31 cellular contexts compared by ENCODE assay signal in genomic region chr4:176889776-176890175, GRCh38.
"Had no signal": no experiment of that assay in that cellular context is flagged by ENCODE, and none has a peak within 500 bp of the region (broad histone marks: within the 10 kb centered on the region; RNA-seq: fewer than 3 reads in every experiment).

No MANE protein-coding gene starts in this region.

- H3K4me3 ChIP-seq: neural progenitor cell, ovary, psoas muscle, right lobe of liver, sigmoid colon, spleen, suprapubic skin, testis, tibial artery, transverse colon, upper lobe of right lung, uterus had no signal

- H3K27ac Mint-ChIP-seq: natural killer cell; nephron; neural progenitor cell; progenitor cell of endocrine pancreas; stimulated activated memory B cell treated with anti-CD40 and anti-IgM and Interleukin-4, amounts not matched to agents 10 μg/mL and 1 μg/mL and 100 μg/mL, for 72 hours; stimulated activated naive CD8-positive, alpha-beta T cell treated with anti-CD3 and anti-CD28 coated beads, Interleukin-15, amount 100 ng/mL, for 72 hours; type B pancreatic cell had no signal

- ATAC-seq: natural killer cell; psoas muscle; right cardiac atrium; right lobe of liver; stimulated activated memory B cell treated with anti-CD40 and anti-IgM and Interleukin-4, amounts not matched to agents 10 μg/mL and 1 μg/mL and 100 μg/mL, for 72 hours; stimulated activated naive CD8-positive, alpha-beta T cell treated with anti-CD3 and anti-CD28 coated beads, Interleukin-15, amount 100 ng/mL, for 72 hours; stimulated activated naive CD8-positive, alpha-beta T cell treated with anti-CD3 and anti-CD28 coated beads, Interleukin-15, Interleukin-2, amounts not matched to agents 100 U/mL and 50 U/mL, for 24 hours; upper lobe of right lung had no signal

- H3K36me3 Mint-ChIP-seq: natural killer cell; neural progenitor cell; stimulated activated memory B cell treated with anti-CD40 and anti-IgM and Interleukin-4, amounts not matched to agents 10 μg/mL and 1 μg/mL and 100 μg/mL, for 72 hours; type B pancreatic cell had no signal

- H3K9ac ChIP-seq: neural progenitor cell, parathyroid adenoma had no signal

- H3K9me3 Mint-ChIP-seq: nephron; neural progenitor cell; stimulated activated memory B cell treated with anti-CD40 and anti-IgM and Interleukin-4, amounts not matched to agents 10 μg/mL and 1 μg/mL and 100 μg/mL, for 72 hours; stimulated activated naive CD8-positive, alpha-beta T cell treated with anti-CD3 and anti-CD28 coated beads, Interleukin-15, amount 100 ng/mL, for 72 hours; type B pancreatic cell had no signal

- DNase-seq: natural killer cell; occipital lobe; ovary; posterior cingulate gyrus; psoas muscle; right cardiac atrium; right lobe of liver; sigmoid colon; small intestine; spleen; stimulated activated CD4-positive, alpha-beta T cell treated with anti-CD3 and anti-CD28 coated beads, Interleukin-12 subunit alpha, Interleukin-12 subunit beta, amount 100 ng/mL, for 4 hours; stimulated activated CD4-positive, alpha-beta T cell treated with anti-CD3 and anti-CD28 coated beads, Interleukin-1b, Interleukin-23, amount 100 ng/mL, for 48 hours; stimulated activated CD4-positive, alpha-beta T cell treated with anti-CD3 and anti-CD28 coated beads, Interleukin-4, amount 100 ng/mL, for 1 hour; stimulated activated CD4-positive, alpha-beta T cell treated with anti-CD3 and anti-CD28 coated beads, Interleukin-4, amount 100 ng/mL, for 4 hours; stimulated activated CD8-positive, alpha-beta memory T cell treated with anti-CD3 and anti-CD28 coated beads, Interleukin-4, amount 100 ng/mL, for 48 hours; stimulated activated naive CD4-positive, alpha-beta T cell; stimulated activated naive CD8-positive, alpha-beta T cell treated with anti-CD3 and anti-CD28 coated beads, Interleukin-15, amount 100 ng/mL, for 72 hours; stimulated activated naive CD8-positive, alpha-beta T cell treated with anti-CD3 and anti-CD28 coated beads, Interleukin-15, Interleukin-2, amounts not matched to agents 100 U/mL and 50 U/mL, for 24 hours; substantia nigra; testis; tibial artery; transverse colon; upper lobe of right lung; uterus had no signal

- H3K36me3 ChIP-seq: neural progenitor cell, ovary, right lobe of liver, sigmoid colon, spleen, suprapubic skin, tibial artery, transverse colon, upper lobe of right lung, uterus had no signal

- H2AFZ ChIP-seq: neural progenitor cell, parathyroid adenoma had no signal

- H3K4me1 ChIP-seq: neural progenitor cell, parathyroid adenoma, psoas muscle, right lobe of liver, sigmoid colon, spleen, suprapubic skin, testis, tibial artery, transverse colon, upper lobe of right lung, uterus had no signal

- H3K27ac ChIP-seq: neural progenitor cell, ovary, parathyroid adenoma, psoas muscle, right lobe of liver, sigmoid colon, spleen, suprapubic skin, testis, tibial artery, transverse colon, upper lobe of right lung, uterus had no signal

- H3K4me2 ChIP-seq: neural progenitor cell had no signal

- H3K4me1 Mint-ChIP-seq: natural killer cell; nephron; stimulated activated memory B cell treated with anti-CD40 and anti-IgM and Interleukin-4, amounts not matched to agents 10 μg/mL and 1 μg/mL and 100 μg/mL, for 72 hours; stimulated activated naive CD8-positive, alpha-beta T cell treated with anti-CD3 and anti-CD28 coated beads, Interleukin-15, amount 100 ng/mL, for 72 hours had no signal

- H3K79me2 ChIP-seq: parathyroid adenoma had no signal

- H3K27me3 ChIP-seq: neural progenitor cell, ovary, right lobe of liver, sigmoid colon, spleen, suprapubic skin, testis, tibial artery, transverse colon, upper lobe of right lung, uterus had no signal

- H3K4me3 Mint-ChIP-seq: natural killer cell; nephron; neural progenitor cell; stimulated activated memory B cell treated with anti-CD40 and anti-IgM and Interleukin-4, amounts not matched to agents 10 μg/mL and 1 μg/mL and 100 μg/mL, for 72 hours; stimulated activated naive CD8-positive, alpha-beta T cell treated with anti-CD3 and anti-CD28 coated beads, Interleukin-15, amount 100 ng/mL, for 72 hours; type B pancreatic cell had no signal

- H3K27me3 Mint-ChIP-seq: stimulated activated memory B cell treated with anti-CD40 and anti-IgM and Interleukin-4, amounts not matched to agents 10 μg/mL and 1 μg/mL and 100 μg/mL, for 72 hours; stimulated activated naive CD8-positive, alpha-beta T cell treated with anti-CD3 and anti-CD28 coated beads, Interleukin-15, amount 100 ng/mL, for 72 hours; type B pancreatic cell had no signal

- H3K9me3 ChIP-seq: ovary, psoas muscle, right lobe of liver, sigmoid colon, spleen, suprapubic skin, testis, tibial artery, transverse colon, upper lobe of right lung, uterus had no signal
